1 cellular context compared by ENCODE assay signal in the genomic region with DNA sequence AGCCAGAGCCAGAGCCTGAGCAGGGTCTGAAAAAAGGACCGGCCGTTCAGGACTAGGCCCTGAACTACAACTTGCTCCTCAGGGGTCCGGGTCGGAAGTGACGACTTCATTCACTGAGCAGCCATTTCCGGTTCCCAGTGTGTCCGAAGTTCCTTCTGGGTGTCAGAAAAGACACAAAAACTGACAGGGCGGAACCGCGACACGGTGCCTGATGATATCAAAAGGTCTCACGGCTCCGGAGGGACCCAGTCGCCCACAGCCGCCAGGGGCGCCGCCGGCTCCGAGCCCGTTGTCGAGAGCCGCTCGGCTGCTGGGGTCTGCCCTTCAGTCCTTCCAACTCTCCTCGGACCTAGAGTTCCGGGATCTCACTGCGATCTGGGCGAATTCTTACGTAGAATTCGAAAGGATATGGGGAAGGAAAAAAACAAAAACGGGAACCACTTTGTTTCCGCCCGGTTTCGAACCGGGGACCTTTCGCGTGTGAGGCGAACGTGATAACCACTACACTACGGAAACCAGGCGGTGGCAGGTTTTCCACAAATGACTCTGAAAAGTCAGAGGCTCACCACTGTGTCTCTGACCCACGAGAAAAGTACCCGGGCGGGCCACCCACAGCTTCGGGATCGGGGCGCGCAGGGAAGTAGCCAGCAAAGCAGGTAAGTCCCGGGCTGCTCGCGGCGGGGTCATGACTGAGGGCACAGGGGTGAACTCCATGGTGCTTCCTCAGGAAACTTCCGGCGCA.
TF ChIP-seq lines count a peak whose summit lies in the region.

No MANE protein-coding gene starts in this region.

TF ChIP-seq in K562, 482 proteins besides CTCF, POLR2A, EP300 and RAD21 (continued from another document and continues in another):
- TF ChIP-seq, protein P1, sequence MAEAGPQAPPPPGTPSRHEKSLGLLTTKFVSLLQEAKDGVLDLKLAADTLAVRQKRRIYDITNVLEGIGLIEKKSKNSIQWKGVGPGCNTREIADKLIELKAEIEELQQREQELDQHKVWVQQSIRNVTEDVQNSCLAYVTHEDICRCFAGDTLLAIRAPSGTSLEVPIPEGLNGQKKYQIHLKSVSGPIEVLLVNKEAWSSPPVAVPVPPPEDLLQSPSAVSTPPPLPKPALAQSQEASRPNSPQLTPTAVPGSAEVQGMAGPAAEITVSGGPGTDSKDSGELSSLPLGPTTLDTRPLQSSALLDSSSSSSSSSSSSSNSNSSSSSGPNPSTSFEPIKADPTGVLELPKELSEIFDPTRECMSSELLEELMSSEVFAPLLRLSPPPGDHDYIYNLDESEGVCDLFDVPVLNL (CRISPR knock-in tag; IDR thresholded peaks at IDR 0.05; ENCODE audit: low read depth) = no peak
- TF ChIP-seq FOXA3 (CRISPR knock-in tag; conservative IDR thresholded peaks at IDR 0.05 in 1 of 2, IDR thresholded peaks at IDR 0.05 in 1 of 2) (peak in 1 of 2 experiments; percentile 62; a peak in 1 of 4 replicates), MBD2 (IDR thresholded peaks at IDR 0.05; ENCODE audit: borderline replicate concordance, low read depth) (peak; percentile 50), KDM2B (CRISPR knock-in tag; IDR thresholded peaks at IDR 0.05) (peak; percentile 27; the same call in 1 of the 2 replicates), ZBTB8A (IDR thresholded peaks at IDR 0.05; ENCODE audit: partially characterized antibody) (peak; percentile 94), ZNF79 (CRISPR knock-in tag; IDR thresholded peaks at IDR 0.05; ENCODE audit: low read depth) (no peak), ZNF217 (CRISPR knock-in tag; IDR thresholded peaks at IDR 0.05) (no peak), SREBF2 (CRISPR knock-in tag; IDR thresholded peaks at IDR 0.05) (0 out of 2 replicates have a peak, but pooled peaks have one; percentile 72), SIN3A (IDR thresholded peaks at IDR 0.05; ENCODE audit: borderline replicate concordance in 2 of 2, control insufficient read depth in 1 of 2, low read depth in 2 of 2, low read length in 2 of 2) (peak in 1 of 2 experiments; percentile 89; a peak in 1 of 4 replicates), ZNF717 (CRISPR knock-in tag; IDR thresholded peaks at IDR 0.05) (no peak), ERF (CRISPR knock-in tag; IDR thresholded peaks at IDR 0.05) (peak; percentile 10; the same call in 1 of the 2 replicates), FIP1L1 (IDR thresholded peaks at IDR 0.05; ENCODE audit: low read depth, low read length, poor library complexity, severe bottlenecking) (no peak), RBM25 (IDR thresholded peaks at IDR 0.05; ENCODE audit: low read depth, low read length, severe bottlenecking) (no peak), TSC22D4 (tag; IDR thresholded peaks at IDR 0.05) (no peak), IRF2 (CRISPR knock-in tag; IDR thresholded peaks at IDR 0.05) (no peak), KAT8 (IDR thresholded peaks at IDR 0.05; ENCODE audit: low read depth) (no peak), ZNF41 (CRISPR knock-in tag; conservative IDR thresholded peaks at IDR 0.05) (0 out of 2 replicates have a peak, but pooled peaks have one; percentile 30), HMGN3 (IDR thresholded peaks at IDR 0.05; ENCODE audit: borderline replicate concordance, extremely low read depth, insufficient read length, low read depth, low read length) (peak; percentile 82), ZNF77 (CRISPR knock-in tag; IDR thresholded peaks at IDR 0.05) (0 out of 2 replicates have a peak, but pooled peaks have one; percentile 37), ZNF431 (CRISPR knock-in tag; IDR thresholded peaks at IDR 0.05) (no peak), MYNN (IDR thresholded peaks at IDR 0.05) (no peak; the same call in 1 of the 2 replicates), MYNN (CRISPR knock-in tag; IDR thresholded peaks at IDR 0.05) (no peak), ZFP1 (CRISPR knock-in tag; IDR thresholded peaks at IDR 0.05) (no peak), ZBTB7A (IDR thresholded peaks at IDR 0.05; ENCODE audit: borderline replicate concordance, control insufficient read depth, low read depth, low read length) (peak; percentile 62; the same call in 1 of the 2 replicates), ZNF224 (CRISPR knock-in tag; IDR thresholded peaks at IDR 0.05) (no peak)
- TF ChIP-seq, protein P2, sequence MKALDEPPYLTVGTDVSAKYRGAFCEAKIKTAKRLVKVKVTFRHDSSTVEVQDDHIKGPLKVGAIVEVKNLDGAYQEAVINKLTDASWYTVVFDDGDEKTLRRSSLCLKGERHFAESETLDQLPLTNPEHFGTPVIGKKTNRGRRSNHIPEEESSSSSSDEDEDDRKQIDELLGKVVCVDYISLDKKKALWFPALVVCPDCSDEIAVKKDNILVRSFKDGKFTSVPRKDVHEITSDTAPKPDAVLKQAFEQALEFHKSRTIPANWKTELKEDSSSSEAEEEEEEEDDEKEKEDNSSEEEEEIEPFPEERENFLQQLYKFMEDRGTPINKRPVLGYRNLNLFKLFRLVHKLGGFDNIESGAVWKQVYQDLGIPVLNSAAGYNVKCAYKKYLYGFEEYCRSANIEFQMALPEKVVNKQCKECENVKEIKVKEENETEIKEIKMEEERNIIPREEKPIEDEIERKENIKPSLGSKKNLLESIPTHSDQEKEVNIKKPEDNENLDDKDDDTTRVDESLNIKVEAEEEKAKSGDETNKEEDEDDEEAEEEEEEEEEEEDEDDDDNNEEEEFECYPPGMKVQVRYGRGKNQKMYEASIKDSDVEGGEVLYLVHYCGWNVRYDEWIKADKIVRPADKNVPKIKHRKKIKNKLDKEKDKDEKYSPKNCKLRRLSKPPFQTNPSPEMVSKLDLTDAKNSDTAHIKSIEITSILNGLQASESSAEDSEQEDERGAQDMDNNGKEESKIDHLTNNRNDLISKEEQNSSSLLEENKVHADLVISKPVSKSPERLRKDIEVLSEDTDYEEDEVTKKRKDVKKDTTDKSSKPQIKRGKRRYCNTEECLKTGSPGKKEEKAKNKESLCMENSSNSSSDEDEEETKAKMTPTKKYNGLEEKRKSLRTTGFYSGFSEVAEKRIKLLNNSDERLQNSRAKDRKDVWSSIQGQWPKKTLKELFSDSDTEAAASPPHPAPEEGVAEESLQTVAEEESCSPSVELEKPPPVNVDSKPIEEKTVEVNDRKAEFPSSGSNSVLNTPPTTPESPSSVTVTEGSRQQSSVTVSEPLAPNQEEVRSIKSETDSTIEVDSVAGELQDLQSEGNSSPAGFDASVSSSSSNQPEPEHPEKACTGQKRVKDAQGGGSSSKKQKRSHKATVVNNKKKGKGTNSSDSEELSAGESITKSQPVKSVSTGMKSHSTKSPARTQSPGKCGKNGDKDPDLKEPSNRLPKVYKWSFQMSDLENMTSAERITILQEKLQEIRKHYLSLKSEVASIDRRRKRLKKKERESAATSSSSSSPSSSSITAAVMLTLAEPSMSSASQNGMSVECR (CRISPR knock-in tag; IDR thresholded peaks at IDR 0.05) = peak; percentile 76; the same call in 1 of the 2 replicates
- TF ChIP-seq, protein P3, sequence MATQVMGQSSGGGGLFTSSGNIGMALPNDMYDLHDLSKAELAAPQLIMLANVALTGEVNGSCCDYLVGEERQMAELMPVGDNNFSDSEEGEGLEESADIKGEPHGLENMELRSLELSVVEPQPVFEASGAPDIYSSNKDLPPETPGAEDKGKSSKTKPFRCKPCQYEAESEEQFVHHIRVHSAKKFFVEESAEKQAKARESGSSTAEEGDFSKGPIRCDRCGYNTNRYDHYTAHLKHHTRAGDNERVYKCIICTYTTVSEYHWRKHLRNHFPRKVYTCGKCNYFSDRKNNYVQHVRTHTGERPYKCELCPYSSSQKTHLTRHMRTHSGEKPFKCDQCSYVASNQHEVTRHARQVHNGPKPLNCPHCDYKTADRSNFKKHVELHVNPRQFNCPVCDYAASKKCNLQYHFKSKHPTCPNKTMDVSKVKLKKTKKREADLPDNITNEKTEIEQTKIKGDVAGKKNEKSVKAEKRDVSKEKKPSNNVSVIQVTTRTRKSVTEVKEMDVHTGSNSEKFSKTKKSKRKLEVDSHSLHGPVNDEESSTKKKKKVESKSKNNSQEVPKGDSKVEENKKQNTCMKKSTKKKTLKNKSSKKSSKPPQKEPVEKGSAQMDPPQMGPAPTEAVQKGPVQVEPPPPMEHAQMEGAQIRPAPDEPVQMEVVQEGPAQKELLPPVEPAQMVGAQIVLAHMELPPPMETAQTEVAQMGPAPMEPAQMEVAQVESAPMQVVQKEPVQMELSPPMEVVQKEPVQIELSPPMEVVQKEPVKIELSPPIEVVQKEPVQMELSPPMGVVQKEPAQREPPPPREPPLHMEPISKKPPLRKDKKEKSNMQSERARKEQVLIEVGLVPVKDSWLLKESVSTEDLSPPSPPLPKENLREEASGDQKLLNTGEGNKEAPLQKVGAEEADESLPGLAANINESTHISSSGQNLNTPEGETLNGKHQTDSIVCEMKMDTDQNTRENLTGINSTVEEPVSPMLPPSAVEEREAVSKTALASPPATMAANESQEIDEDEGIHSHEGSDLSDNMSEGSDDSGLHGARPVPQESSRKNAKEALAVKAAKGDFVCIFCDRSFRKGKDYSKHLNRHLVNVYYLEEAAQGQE (CRISPR knock-in tag; IDR thresholded peaks at IDR 0.05; ENCODE audit: low read depth) = 0 out of 2 replicates have a peak, but pooled peaks have one; percentile 44
- TF ChIP-seq, protein P4, sequence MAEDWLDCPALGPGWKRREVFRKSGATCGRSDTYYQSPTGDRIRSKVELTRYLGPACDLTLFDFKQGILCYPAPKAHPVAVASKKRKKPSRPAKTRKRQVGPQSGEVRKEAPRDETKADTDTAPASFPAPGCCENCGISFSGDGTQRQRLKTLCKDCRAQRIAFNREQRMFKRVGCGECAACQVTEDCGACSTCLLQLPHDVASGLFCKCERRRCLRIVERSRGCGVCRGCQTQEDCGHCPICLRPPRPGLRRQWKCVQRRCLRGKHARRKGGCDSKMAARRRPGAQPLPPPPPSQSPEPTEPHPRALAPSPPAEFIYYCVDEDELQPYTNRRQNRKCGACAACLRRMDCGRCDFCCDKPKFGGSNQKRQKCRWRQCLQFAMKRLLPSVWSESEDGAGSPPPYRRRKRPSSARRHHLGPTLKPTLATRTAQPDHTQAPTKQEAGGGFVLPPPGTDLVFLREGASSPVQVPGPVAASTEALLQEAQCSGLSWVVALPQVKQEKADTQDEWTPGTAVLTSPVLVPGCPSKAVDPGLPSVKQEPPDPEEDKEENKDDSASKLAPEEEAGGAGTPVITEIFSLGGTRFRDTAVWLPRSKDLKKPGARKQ (CRISPR knock-in tag; IDR thresholded peaks at IDR 0.05) = no peak
- TF ChIP-seq, protein P5, sequence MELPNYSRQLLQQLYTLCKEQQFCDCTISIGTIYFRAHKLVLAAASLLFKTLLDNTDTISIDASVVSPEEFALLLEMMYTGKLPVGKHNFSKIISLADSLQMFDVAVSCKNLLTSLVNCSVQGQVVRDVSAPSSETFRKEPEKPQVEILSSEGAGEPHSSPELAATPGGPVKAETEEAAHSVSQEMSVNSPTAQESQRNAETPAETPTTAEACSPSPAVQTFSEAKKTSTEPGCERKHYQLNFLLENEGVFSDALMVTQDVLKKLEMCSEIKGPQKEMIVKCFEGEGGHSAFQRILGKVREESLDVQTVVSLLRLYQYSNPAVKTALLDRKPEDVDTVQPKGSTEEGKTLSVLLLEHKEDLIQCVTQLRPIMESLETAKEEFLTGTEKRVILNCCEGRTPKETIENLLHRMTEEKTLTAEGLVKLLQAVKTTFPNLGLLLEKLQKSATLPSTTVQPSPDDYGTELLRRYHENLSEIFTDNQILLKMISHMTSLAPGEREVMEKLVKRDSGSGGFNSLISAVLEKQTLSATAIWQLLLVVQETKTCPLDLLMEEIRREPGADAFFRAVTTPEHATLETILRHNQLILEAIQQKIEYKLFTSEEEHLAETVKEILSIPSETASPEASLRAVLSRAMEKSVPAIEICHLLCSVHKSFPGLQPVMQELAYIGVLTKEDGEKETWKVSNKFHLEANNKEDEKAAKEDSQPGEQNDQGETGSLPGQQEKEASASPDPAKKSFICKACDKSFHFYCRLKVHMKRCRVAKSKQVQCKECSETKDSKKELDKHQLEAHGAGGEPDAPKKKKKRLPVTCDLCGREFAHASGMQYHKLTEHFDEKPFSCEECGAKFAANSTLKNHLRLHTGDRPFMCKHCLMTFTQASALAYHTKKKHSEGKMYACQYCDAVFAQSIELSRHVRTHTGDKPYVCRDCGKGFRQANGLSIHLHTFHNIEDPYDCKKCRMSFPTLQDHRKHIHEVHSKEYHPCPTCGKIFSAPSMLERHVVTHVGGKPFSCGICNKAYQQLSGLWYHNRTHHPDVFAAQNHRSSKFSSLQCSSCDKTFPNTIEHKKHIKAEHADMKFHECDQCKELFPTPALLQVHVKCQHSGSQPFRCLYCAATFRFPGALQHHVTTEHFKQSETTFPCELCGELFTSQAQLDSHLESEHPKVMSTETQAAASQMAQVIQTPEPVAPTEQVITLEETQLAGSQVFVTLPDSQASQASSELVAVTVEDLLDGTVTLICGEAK (IDR thresholded peaks at IDR 0.05) = peak; percentile 93
- TF ChIP-seq, protein P5 (CRISPR knock-in tag; IDR thresholded peaks at IDR 0.05) = no peak
- TF ChIP-seq, protein P6, sequence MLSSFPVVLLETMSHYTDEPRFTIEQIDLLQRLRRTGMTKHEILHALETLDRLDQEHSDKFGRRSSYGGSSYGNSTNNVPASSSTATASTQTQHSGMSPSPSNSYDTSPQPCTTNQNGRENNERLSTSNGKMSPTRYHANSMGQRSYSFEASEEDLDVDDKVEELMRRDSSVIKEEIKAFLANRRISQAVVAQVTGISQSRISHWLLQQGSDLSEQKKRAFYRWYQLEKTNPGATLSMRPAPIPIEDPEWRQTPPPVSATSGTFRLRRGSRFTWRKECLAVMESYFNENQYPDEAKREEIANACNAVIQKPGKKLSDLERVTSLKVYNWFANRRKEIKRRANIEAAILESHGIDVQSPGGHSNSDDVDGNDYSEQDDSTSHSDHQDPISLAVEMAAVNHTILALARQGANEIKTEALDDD (IDR thresholded peaks at IDR 0.05) = no peak
